Comparison of ENCODE assay signal across 22 cellular contexts in the genomic region with DNA sequence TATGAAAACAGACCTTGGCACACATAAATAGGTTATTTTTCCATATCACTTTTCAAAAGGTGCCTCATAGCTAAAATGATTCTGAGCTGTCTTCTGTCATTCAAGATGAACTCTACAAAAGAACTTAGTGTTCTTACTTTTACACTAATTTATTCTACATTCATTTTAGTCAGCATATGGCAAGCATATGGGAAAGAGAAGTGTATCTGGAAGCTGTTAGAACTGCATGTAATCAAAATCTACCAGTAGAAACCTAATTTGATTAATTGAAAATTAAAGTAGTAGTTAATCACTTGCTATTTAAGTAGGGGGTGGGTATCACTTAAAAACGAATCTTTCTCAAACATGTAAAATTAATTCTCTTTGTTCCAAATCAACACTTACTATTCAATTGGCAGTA.
DNase-seq lines count a peak whose midpoint lies in the region; ATAC-seq and TF ChIP-seq lines count a peak whose summit lies in the region.
"Had no signal": no experiment of that assay in that cellular context is flagged by ENCODE, and none has a peak within 500 bp of the region (broad histone marks: within the 10 kb centered on the region; RNA-seq: fewer than 3 reads in every experiment).

No MANE protein-coding gene starts in this region.

- H3K27ac Mint-ChIP-seq in CD4-positive, alpha-beta T cell, result peak overlapping the region; percentile 81
- H3K27ac Mint-ChIP-seq: HFFc6 had no signal

- CTCF ChIA-PET in CD4-positive, alpha-beta T cell (lab: Charles Lee), result no interaction called here

- no peaks in the 10 kb centered on the region for H3K36me3 Mint-ChIP-seq in CD4-positive, alpha-beta T cell (ENCODE audit: low read depth)

- no peak for TF ChIP-seq CTCF in CD4-positive, alpha-beta T cell (IDR thresholded peaks at IDR 0.05)
- no peak for TF ChIP-seq CTCF in omental fat pad (IDR thresholded peaks at IDR 0.05)

- ATAC-seq in CD4-positive, alpha-beta T cell (ENCODE audit: poor library complexity), result no peak
- ATAC-seq in SK-N-SH treated with all-trans-retinoic acid at 6 μM for 48 hours, result no peak
- no peak for ATAC-seq in omental fat pad (ENCODE audit: low FRiP score)
- no peak for ATAC-seq in HG02798 (IDR thresholded peaks at IDR 0.05; ENCODE audit: poor library complexity, unreplicated experiment)
- ATAC-seq: GM12878 had no signal

- intact Hi-C loops in CD4-positive, alpha-beta T cell (cut with DNase I, micrococcal nuclease), result loop anchor here in 1 of 2 experiments (5.0 kb wide), 1 partner anchor 116 kb away; the partner anchor contains the start of gene MLLT3

- POLR2A ChIA-PET in CD4-positive, alpha-beta T cell (lab: Charles Lee), result interaction anchor here (0.6 kb wide), 1 partner anchor 17 kb away, joined by 3 read pairs; no protein-coding TSS in a partner anchor

- H3K27me3 ChIP-seq in CD4-positive, alpha-beta T cell (ENCODE audit: control insufficient read depth, insufficient read depth, low read length), result no peaks in the 10 kb centered on the region
- H3K27me3 ChIP-seq: Peyer's patch had no signal

- no peaks in the 10 kb centered on the region for H3K27me3 Mint-ChIP-seq in CD4-positive, alpha-beta T cell

- no peak overlapping the region for H3K27ac ChIP-seq in CD4-positive, alpha-beta T cell (ENCODE audit: low read depth, low read length)
- H3K27ac ChIP-seq: 22Rv1, Peyer's patch had no signal

- no peak overlapping the region for H3K4me3 Mint-ChIP-seq in CD4-positive, alpha-beta T cell
- H3K4me3 Mint-ChIP-seq: HFFc6 had no signal

- DNase-seq in NCI-H446 treated with DMSO at 0.1 percent for 48 hours (lab: John Stamatoyannopoulos, UW) (peak; percentile 48), NCI-H446 (lab: John Stamatoyannopoulos, UW) (no peak), fibroblast of the conjunctiva (ENCODE audit: low read depth) (peak; percentile 4), omental fat pad (ENCODE audit: low spot score) (no peak), dermis blood vessel endothelial cell (no peak)
- DNase-seq in CD4-positive, alpha-beta T cell, result no peak
- DNase-seq: C1 segment of cervical spinal cord, DND-41, H7, HFFc6, Karpas-422, MV-4-11, NCI-H1105 treated with DMSO at 0.1 percent for 48 hours, NCI-H2029 treated with DMSO at 0.1 percent for 48 hours, NCI-H226, NCI-H524 treated with DMSO at 0.1 percent for 48 hours, NCI-H82, Peyer's patch had no signal

- H3K9me3 Mint-ChIP-seq in CD4-positive, alpha-beta T cell, result no peaks in the 10 kb centered on the region
- H3K9me3 Mint-ChIP-seq: HFFc6 had no signal

- no peaks in the 10 kb centered on the region for H3K9me3 ChIP-seq in CD4-positive, alpha-beta T cell (ENCODE audit: control insufficient read depth, low read length)
- H3K9me3 ChIP-seq: Peyer's patch had no signal

- peaks cover 73% of the 10 kb centered on the region for H3K4me1 Mint-ChIP-seq in CD4-positive, alpha-beta T cell (ENCODE audit: low read depth)

TF ChIP-seq in SK-N-SH treated with all-trans-retinoic acid at 6 μM for 48 hours, 23 proteins besides CTCF, POLR2A, EP300 and RAD21:
- TF ChIP-seq TCF4 (CRISPR knock-in tag; IDR thresholded peaks at IDR 0.05; ENCODE audit: borderline replicate concordance), result 0 out of 2 replicates have a peak, but pooled peaks have one; percentile 56
- no peak for TF ChIP-seq PATZ1 (CRISPR knock-in tag; IDR thresholded peaks at IDR 0.05; ENCODE audit: borderline replicate concordance)

Comparison
In these comparisons a context has a peak if more than half of its experiments do, and no peak if none do; other contexts are left out.
1. DNase-seq: peak in NCI-H446 treated with DMSO at 0.1 percent for 48 hours (single experiment) and fibroblast of the conjunctiva (single experiment); none in NCI-H446 (0 of 2), CD4-positive, alpha-beta T cell (0 of 10), omental fat pad (single experiment) and dermis blood vessel endothelial cell (single experiment).